Comparison of ENCODE assay signal across 28 cellular contexts in the genomic region with DNA sequence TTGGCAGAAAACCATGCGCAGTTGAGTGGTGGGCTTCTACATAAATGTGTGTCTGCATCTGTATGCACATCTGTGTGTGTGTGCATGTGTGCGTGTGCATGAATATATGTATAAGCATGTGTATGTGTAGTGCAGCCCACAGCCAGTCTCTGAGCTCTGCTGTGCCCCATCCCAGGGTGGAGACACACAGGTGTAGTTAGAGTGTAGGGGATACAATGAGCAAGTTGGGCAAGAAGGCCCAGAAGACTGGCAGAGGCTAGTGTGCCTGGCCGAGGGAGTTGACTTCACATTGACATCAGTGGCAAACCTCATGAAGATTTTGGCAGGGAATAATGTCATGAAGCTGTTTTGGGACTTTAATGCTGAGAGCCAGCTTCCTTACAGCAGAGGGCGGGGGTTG.
"Had no signal": no experiment of that assay in that cellular context is flagged by ENCODE, and none has a peak within 500 bp of the region (broad histone marks: within the 10 kb centered on the region; RNA-seq: fewer than 3 reads in every experiment).

No MANE protein-coding gene starts in this region.

- H3K27me3 ChIP-seq: MG63 had no signal

- H3K27ac Mint-ChIP-seq: activated CD4-positive, alpha-beta memory T cell treated with anti-CD3 and anti-CD28 coated beads for 36 hours; activated CD4-positive, alpha-beta T cell treated with anti-CD3 and anti-CD28 coated beads for 36 hours; activated naive CD8-positive, alpha-beta T cell treated with anti-CD3 and anti-CD28 coated beads for 36 hours; activated T-helper 1 cell treated with anti-CD3 and anti-CD28 coated beads, Interleukin-12 subunit alpha, Interleukin-12 subunit beta, Interleukin-2, Interleukin-4 antibody, amounts not matched to agents 30 ng/mL and 10 ng/mL and 1 ng/mL, durations not matched to agents 14 hours and 24 hours and 36 hours; T-helper 2 cell treated with Interferon-gamma antibody and Interleukin-4, amounts not matched to agents 5 μg/mL and 100 μg/mL, for 36 hours had no signal

- H3K36me3 ChIP-seq: MG63, SJCRH30 had no signal

- H3K9me3 ChIP-seq: MG63, SJCRH30 had no signal

- H3K27ac ChIP-seq: SJCRH30, SK-N-MC had no signal

- H3K9me3 Mint-ChIP-seq: activated CD4-positive, alpha-beta memory T cell treated with anti-CD3 and anti-CD28 coated beads for 36 hours; activated naive CD8-positive, alpha-beta T cell treated with anti-CD3 and anti-CD28 coated beads for 36 hours; activated T-cell treated with anti-CD3 and anti-CD28 coated beads, Interleukin-2, amount 50 U/mL, for 4 hours; activated T-helper 1 cell treated with anti-CD3 and anti-CD28 coated beads, Interleukin-12 subunit alpha, Interleukin-12 subunit beta, Interleukin-2, Interleukin-4 antibody, amounts not matched to agents 30 ng/mL and 10 ng/mL and 1 ng/mL, durations not matched to agents 14 hours and 24 hours and 36 hours; T-helper 2 cell treated with Interferon-gamma antibody and Interleukin-4, amounts not matched to agents 5 μg/mL and 100 μg/mL, for 36 hours had no signal

- FAIRE-seq: TTC549 had no signal

- H3K27me3 Mint-ChIP-seq: activated CD4-positive, alpha-beta memory T cell treated with anti-CD3 and anti-CD28 coated beads for 36 hours; activated CD4-positive, alpha-beta T cell treated with anti-CD3 and anti-CD28 coated beads for 36 hours; activated naive CD8-positive, alpha-beta T cell treated with anti-CD3 and anti-CD28 coated beads for 36 hours had no signal

- H3K4me3 Mint-ChIP-seq: activated CD4-positive, alpha-beta memory T cell treated with anti-CD3 and anti-CD28 coated beads for 36 hours; activated CD4-positive, alpha-beta T cell treated with anti-CD3 and anti-CD28 coated beads for 36 hours; activated naive CD8-positive, alpha-beta T cell treated with anti-CD3 and anti-CD28 coated beads for 36 hours; activated T-cell treated with anti-CD3 and anti-CD28 coated beads, Interleukin-2, amount 50 U/mL, for 4 hours; activated T-helper 1 cell treated with anti-CD3 and anti-CD28 coated beads, Interleukin-12 subunit alpha, Interleukin-12 subunit beta, Interleukin-2, Interleukin-4 antibody, amounts not matched to agents 30 ng/mL and 10 ng/mL and 1 ng/mL, durations not matched to agents 14 hours and 24 hours and 36 hours; T-helper 2 cell treated with Interferon-gamma antibody and Interleukin-4, amounts not matched to agents 5 μg/mL and 100 μg/mL, for 36 hours had no signal

- DNase-seq: activated CD4-positive, alpha-beta memory T cell treated with anti-CD3 and anti-CD28 coated beads for 36 hours; activated CD4-positive, alpha-beta T cell treated with anti-CD3 and anti-CD28 coated beads for 36 hours; activated CD4-positive, alpha-beta T cell treated with anti-CD3 and anti-CD28 coated beads, Interleukin-2, amount 50 U/mL, for 1 hour; activated CD8-positive, alpha-beta memory T cell treated with anti-CD3 and anti-CD28 coated beads, Interleukin-2, amount 50 U/mL, for 4 hours; activated effector memory CD4-positive, alpha-beta T cell treated with anti-CD3 and anti-CD28 coated beads, Interleukin-2, amount 50 U/mL, for 16 hours; activated naive CD4-positive, alpha-beta T cell; activated naive CD4-positive, alpha-beta T cell treated with anti-CD3 and anti-CD28 coated beads, Interleukin-2, amount 50 U/mL, for 16 hours; activated naive CD8-positive, alpha-beta T cell treated with anti-CD3 and anti-CD28 coated beads for 36 hours; activated T-cell treated with anti-CD3 and anti-CD28 coated beads for 4 hours; activated T-cell treated with anti-CD3 and anti-CD28 coated beads, Interleukin-2, amount 50 U/mL, for 4 hours; amniotic stem cell; Kasumi-1; KG1; MG63; NCI-H1048; NCI-H1436 treated with DMSO at 0.1 percent for 48 hours; NCI-H1694 treated with DMSO at 0.1 percent for 48 hours; NCI-H2029; NCI-H345; NCI-H524 treated with DMSO at 0.1 percent for 48 hours; SHP77; SJCRH30 had no signal

- ATAC-seq: activated CD4-positive, alpha-beta T cell treated with anti-CD3 and anti-CD28 coated beads for 36 hours; activated CD4-positive, CD25-positive, alpha-beta regulatory T cell treated with anti-CD3 and anti-CD28 coated beads, Interleukin-2, amount 50 U/mL, for 24 hours; activated T-cell treated with anti-CD3 and anti-CD28 coated beads, Interleukin-2, amount 50 U/mL, for 4 hours; Panc1 had no signal

- H3K4me3 ChIP-seq: MG63, SJCRH30, SK-N-MC had no signal
